Comparison of ENCODE assay signal across 20 cellular contexts in the genomic region with DNA sequence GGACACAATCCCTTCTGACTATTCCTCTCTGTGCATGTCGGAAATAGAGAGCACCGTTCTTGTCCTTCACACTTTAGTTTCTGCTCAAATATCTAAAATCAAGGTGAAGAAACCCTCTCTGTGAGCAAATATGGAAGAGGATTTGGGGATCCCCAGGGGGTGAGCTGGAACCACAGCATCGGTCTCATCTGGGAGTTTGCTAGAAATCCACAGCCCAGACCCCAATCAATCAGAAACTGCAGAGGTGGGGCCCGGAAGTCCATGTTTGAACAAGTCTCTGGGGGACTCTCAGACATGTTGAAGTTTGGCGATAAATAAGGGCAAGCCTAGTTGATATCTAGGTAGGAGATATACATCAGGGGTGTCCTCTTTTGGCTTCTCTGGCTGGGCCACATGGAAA.
DNase-seq lines count a peak whose midpoint lies in the region; ATAC-seq and TF ChIP-seq lines count a peak whose summit lies in the region.
"Had no signal": no experiment of that assay in that cellular context is flagged by ENCODE, and none has a peak within 500 bp of the region (broad histone marks: within the 10 kb centered on the region; RNA-seq: fewer than 3 reads in every experiment).

No MANE protein-coding gene starts in this region.

- H3K79me2 ChIP-seq in H9 (ENCODE audit: insufficient read depth, low read length) = no peaks in the 10 kb centered on the region

- H4K91ac ChIP-seq in IMR-90 (ENCODE audit: insufficient read depth, low read depth, low read length) (peak overlapping the region; percentile 92), H9 (ENCODE audit: insufficient read length, low read depth, low read length) (no peak overlapping the region)

- in situ Hi-C loops in IMR-90 (cut with MboI; ENCODE audit: low sequenced_read_pairs) = no loop called here

- H4K8ac ChIP-seq in IMR-90 (ENCODE audit: low read depth in 2 of 2, low read length in 2 of 2) (peak overlapping the region; percentile 53 to 96; a peak in 2 of 4 replicates), H9 (replicated peaks; ENCODE audit: insufficient read length, low read depth, low read length) (no peak overlapping the region)

- H3K14ac ChIP-seq in IMR-90 (replicated peaks; ENCODE audit: low read depth, low read length) (no peak overlapping the region), H9 (ENCODE audit: insufficient read depth, low read length) (no peak overlapping the region)

- H3K9ac ChIP-seq in IMR-90 (ENCODE audit: low read depth, low read length) = no peak overlapping the region
- H3K9ac ChIP-seq in muscle layer of colon (ENCODE audit: low read length) = no peak overlapping the region
- peak overlapping the region in 1 of 2 donors; percentile 78 for H3K9ac ChIP-seq in stomach smooth muscle (ENCODE audit: low read length in 2 of 2)
- no peak overlapping the region for H3K9ac ChIP-seq in H9 (ENCODE audit: extremely low read depth, insufficient read length, low read length)
- H3K9ac ChIP-seq: KMS-11 had no signal

- no peak overlapping the region for H3K4me3 Mint-ChIP-seq in H9
- no peak overlapping the region for H3K4me3 Mint-ChIP-seq in CD8-positive, alpha-beta memory T cell

- H2BK120ac ChIP-seq in IMR-90 (ENCODE audit: low read depth, low read length) = peak overlapping the region; percentile 94
- no peak overlapping the region for H2BK120ac ChIP-seq in H9 (ENCODE audit: low read depth, low read length, poor library complexity, severe bottlenecking)

- ATAC-seq in IMR-90 (ENCODE audit: low read depth) = no peak

- H2BK15ac ChIP-seq in IMR-90 (ENCODE audit: low read depth, low read length) (peak overlapping the region; percentile 17; the same call in 2 of the 3 replicates), H9 (ENCODE audit: low read depth, low read length) (no peak overlapping the region)

- H3K36me3 Mint-ChIP-seq in H9 (ENCODE audit: insufficient read depth in 1 of 3, low read depth in 3 of 3) = no peaks in the 10 kb centered on the region
- H3K36me3 Mint-ChIP-seq in CD8-positive, alpha-beta memory T cell = no peaks in the 10 kb centered on the region

- peaks cover 50 to 57% of the 10 kb centered on the region in 2 experiments for H3K4me1 Mint-ChIP-seq in H9
- H3K4me1 Mint-ChIP-seq in CD8-positive, alpha-beta memory T cell = no peaks in the 10 kb centered on the region

- peak overlapping the region; percentile 58; the same call in 1 of the 2 replicates for H4K5ac ChIP-seq in IMR-90 (ENCODE audit: low read depth, low read length)
- H4K5ac ChIP-seq in H9 (ENCODE audit: insufficient read length, low read depth, low read length) = no peak overlapping the region

- H3K4me1 ChIP-seq in IMR-90 (ENCODE audit: control insufficient read depth, insufficient read depth, low read length) (peaks cover 21% of the 10 kb centered on the region), esophagus muscularis mucosa (peaks cover 14 to 50% (median 46%) of the 10 kb centered on the region in 4 donors), muscle layer of colon (ENCODE audit: insufficient read depth, low read length) (peaks cover 41% of the 10 kb centered on the region), stomach smooth muscle (ENCODE audit: control insufficient read depth, insufficient read depth, low read length) (peaks cover 45% of the 10 kb centered on the region), H9 (ENCODE audit: insufficient read depth, low read length) (peaks cover 6% of the 10 kb centered on the region; the same call in 1 of the 2 replicates)
- no peaks in the 10 kb centered on the region for H3K4me1 ChIP-seq in CD8-positive, alpha-beta memory T cell (ENCODE audit: insufficient read depth, low read length)

- peak overlapping the region; percentile 88 for H2BK5ac ChIP-seq in IMR-90 (ENCODE audit: low read depth, low read length, poor library complexity, severe bottlenecking)
- H2BK5ac ChIP-seq in H9 (ENCODE audit: insufficient read length, low read length) = no peak overlapping the region

- H3K9me3 Mint-ChIP-seq in H9 = no peaks in the 10 kb centered on the region; a peak in 2 of 5 replicates
- H3K9me3 Mint-ChIP-seq in CD8-positive, alpha-beta memory T cell = no peaks in the 10 kb centered on the region
- H3K9me3 Mint-ChIP-seq: HFFc6 had no signal

- CTCF ChIA-PET in IMR-90 (lab: Yijun Ruan, JAX) = no interaction called here
- CTCF ChIA-PET in CD8-positive, alpha-beta memory T cell (lab: Charles Lee) = no interaction called here

- H3K9me3 ChIP-seq in IMR-90 (ENCODE audit: control insufficient read depth, insufficient read depth, low read length) (no peaks in the 10 kb centered on the region), esophagus muscularis mucosa (no peaks in the 10 kb centered on the region), muscle layer of colon (ENCODE audit: low read length) (no peaks in the 10 kb centered on the region), stomach smooth muscle (ENCODE audit: control insufficient read depth in 2 of 2, low read length in 2 of 2) (no peaks in the 10 kb centered on the region), H9 (ENCODE audit: control insufficient read depth, low read depth, low read length) (no peaks in the 10 kb centered on the region)
- no peaks in the 10 kb centered on the region for H3K9me3 ChIP-seq in CD8-positive, alpha-beta memory T cell (ENCODE audit: low read length)

- H3K4ac ChIP-seq in IMR-90 (ENCODE audit: low read depth, low read length) = peak overlapping the region; percentile 93
- H3K4ac ChIP-seq in H9 (ENCODE audit: low read depth, low read length) = no peak overlapping the region

- no peak overlapping the region for H3K27ac Mint-ChIP-seq in H9
- no peak overlapping the region for H3K27ac Mint-ChIP-seq in CD8-positive, alpha-beta memory T cell

- H3K27me3 ChIP-seq in IMR-90 (ENCODE audit: control insufficient read depth, insufficient read depth, low read length) = no peaks in the 10 kb centered on the region
- no peaks in the 10 kb centered on the region for H3K27me3 ChIP-seq in esophagus muscularis mucosa
- H3K27me3 ChIP-seq in muscle layer of colon (ENCODE audit: control insufficient read depth in 1 of 2, insufficient read depth in 2 of 2, low read length in 2 of 2) = no peaks in the 10 kb centered on the region
- H3K27me3 ChIP-seq in stomach smooth muscle (ENCODE audit: control insufficient read depth in 1 of 2, insufficient read depth in 2 of 2, low read length in 2 of 2) = no peaks in the 10 kb centered on the region
- H3K27me3 ChIP-seq in H9 (ENCODE audit: insufficient read depth, low read length) = no peaks in the 10 kb centered on the region; the same call in 1 of the 2 replicates
- no peaks in the 10 kb centered on the region for H3K27me3 ChIP-seq in CD8-positive, alpha-beta memory T cell (ENCODE audit: insufficient read depth, low read length, poor library complexity, severe bottlenecking)

- no peak overlapping the region for H3K4me2 ChIP-seq in IMR-90 (ENCODE audit: low read depth, low read length)
- H3K4me2 ChIP-seq in H9 (ENCODE audit: insufficient read depth, insufficient read length, low read length) = no peak overlapping the region
- H3K4me2 ChIP-seq: KMS-11 had no signal

- POLR2A ChIA-PET in IMR-90 (lab: Charles Lee; ENCODE audit: unreplicated experiment) = no interaction called here
- POLR2A ChIA-PET in CD8-positive, alpha-beta memory T cell (lab: Charles Lee) = no interaction called here

- no peak overlapping the region for H3K4me3 ChIP-seq in IMR-90 (ENCODE audit: insufficient read depth, low read depth, low read length)
- no peak overlapping the region for H3K4me3 ChIP-seq in esophagus muscularis mucosa
- H3K4me3 ChIP-seq in muscle layer of colon (ENCODE audit: low read depth in 1 of 2, low read length in 2 of 2) = no peak overlapping the region
- no peak overlapping the region for H3K4me3 ChIP-seq in stomach smooth muscle (ENCODE audit: low read length in 2 of 2)
- no peak overlapping the region for H3K4me3 ChIP-seq in CD8-positive, alpha-beta memory T cell (ENCODE audit: low read length)

- TF ChIP-seq POLR2A in IMR-90 (IDR thresholded peaks at IDR 0.05; ENCODE audit: low read depth, low read length) (no peak), esophagus muscularis mucosa (IDR thresholded peaks at IDR 0.05; ENCODE audit: low read depth) (no peak)

- H3K9me1 ChIP-seq in IMR-90 (ENCODE audit: insufficient read depth, low read length) = peaks cover 20% of the 10 kb centered on the region

- no peak overlapping the region for H2AK9ac ChIP-seq in IMR-90 (replicated peaks; ENCODE audit: low read depth, low read length, poor library complexity)

- H3K23ac ChIP-seq in IMR-90 (ENCODE audit: low read depth, low read length) (no peak overlapping the region), H9 (ENCODE audit: insufficient read length, low read depth, low read length) (no peak overlapping the region)

- BruUV-seq in IMR-90 (replicated peaks; lab: Mats Ljungman, UMichigan) = no TSS peak

- TF ChIP-seq CTCF in IMR-90 (conservative IDR thresholded peaks at IDR 0.05; ENCODE audit: low read depth, low read length) = no peak
- TF ChIP-seq CTCF in esophagus muscularis mucosa (IDR thresholded peaks at IDR 0.05) = no peak
- no peak for TF ChIP-seq CTCF in H9 (conservative IDR thresholded peaks at IDR 0.05)

- WGBS in IMR-90 (ENCODE audit: extremely low coverage in 2 of 2, insufficient read length in 1 of 2), 2 experiments = no CpG with 5 or more reads among the region's 5 CpGs
- 79% methylated on average over 5 of the region's 5 CpGs for WGBS in esophagus muscularis mucosa
- no CpG with 5 or more reads among the region's 5 CpGs for WGBS in H9 (ENCODE audit: extremely low coverage, insufficient read length, low lambda C conversion rate)

- peaks cover 83% of the 10 kb centered on the region for H3K27me3 Mint-ChIP-seq in H9 (ENCODE audit: low read depth)
- H3K27me3 Mint-ChIP-seq in CD8-positive, alpha-beta memory T cell = peaks cover 17 to 28% of the 10 kb centered on the region in 2 donors

- no peak for TF ChIP-seq RAD21 in IMR-90 (IDR thresholded peaks at IDR 0.05; ENCODE audit: low read length)

- H3K23me2 ChIP-seq in H9 (ENCODE audit: insufficient read length, low read depth, low read length, poor library complexity, severe bottlenecking) = no peaks in the 10 kb centered on the region

- peaks cover 0 to 25% of the 10 kb centered on the region in 2 experiments; a peak in 3 of 4 replicates for H3K79me1 ChIP-seq in IMR-90 (ENCODE audit: low read depth in 1 of 2, low read length in 2 of 2)
- H3K79me1 ChIP-seq in H9 (ENCODE audit: insufficient read depth, low read depth, low read length, poor library complexity, severe bottlenecking) = no peaks in the 10 kb centered on the region

- H2BK20ac ChIP-seq in IMR-90 (ENCODE audit: low read depth, low read length) = peak overlapping the region; percentile 90
- H2BK20ac ChIP-seq in H9 (ENCODE audit: low read depth, low read length, poor library complexity, severe bottlenecking) = no peak overlapping the region

- H3K18ac ChIP-seq in IMR-90 (ENCODE audit: low read depth, low read length) (peak overlapping the region; percentile 47), H9 (ENCODE audit: insufficient read length, low read depth, low read length) (no peak overlapping the region)

- H2AK5ac ChIP-seq in IMR-90 (ENCODE audit: low read depth, low read length) (peak overlapping the region; percentile 85; the same call in 1 of the 2 replicates), H9 (ENCODE audit: insufficient read length, low read length) (no peak overlapping the region)

- intact Hi-C loops in IMR-90 (cut with micrococcal nuclease) = loop anchor here (2.0 kb wide), 2 partner anchors 55 to 163 kb away; no protein-coding TSS in a partner anchor
- intact Hi-C loops in esophagus muscularis mucosa (cut with DNase I) = loop anchor here (5.0 kb wide), 2 partner anchors 35 to 115 kb away; no protein-coding TSS in a partner anchor

- H3K56ac ChIP-seq in IMR-90 (ENCODE audit: extremely low read depth, insufficient read depth, low read length) (no peak overlapping the region), H9 (ENCODE audit: insufficient read length, low read depth, low read length) (no peak overlapping the region)

- H3K27ac ChIP-seq in IMR-90 (ENCODE audit: insufficient read depth, low read length) = no peak overlapping the region
- H3K27ac ChIP-seq in esophagus muscularis mucosa (replicated peaks in 1 of 4) = peak overlapping the region; percentile 92 to 96 (median 96)
- peak overlapping the region; percentile 95 for H3K27ac ChIP-seq in muscle layer of colon (ENCODE audit: low read depth, low read length)
- H3K27ac ChIP-seq in stomach smooth muscle (ENCODE audit: low read length) = peak overlapping the region; percentile 98
- no peak overlapping the region for H3K27ac ChIP-seq in H9 (ENCODE audit: insufficient read length, low read depth, low read length)
- no peak overlapping the region for H3K27ac ChIP-seq in CD8-positive, alpha-beta memory T cell (ENCODE audit: low read depth, low read length)
- H3K27ac ChIP-seq: C4-2B, KMS-11 had no signal

- no peak overlapping the region for H2AFZ ChIP-seq in IMR-90 (replicated peaks; ENCODE audit: low read length, poor library complexity)
- no peak overlapping the region for H2AFZ ChIP-seq in H9 (ENCODE audit: low read length)

- H3K36me3 ChIP-seq in IMR-90 (ENCODE audit: control insufficient read depth, insufficient read depth, low read length) (no peaks in the 10 kb centered on the region), esophagus muscularis mucosa (no peaks in the 10 kb centered on the region), muscle layer of colon (ENCODE audit: insufficient read depth, low read length) (no peaks in the 10 kb centered on the region), stomach smooth muscle (ENCODE audit: control insufficient read depth in 2 of 2, insufficient read depth in 2 of 2, low read length in 2 of 2) (no peaks in the 10 kb centered on the region)
- H3K36me3 ChIP-seq in CD8-positive, alpha-beta memory T cell (ENCODE audit: insufficient read depth, low read length) = no peaks in the 10 kb centered on the region

- TF ChIP-seq EP300 in esophagus muscularis mucosa (IDR thresholded peaks at IDR 0.05) = no peak

- H4K20me1 ChIP-seq in IMR-90 (ENCODE audit: insufficient read depth, low read length) = no peaks in the 10 kb centered on the region
- no peaks in the 10 kb centered on the region for H4K20me1 ChIP-seq in H9 (ENCODE audit: control insufficient read depth, insufficient read depth, insufficient read length)

- dilution Hi-C loops in IMR-90 (cut with HindIII; ENCODE audit: low sequenced_read_pairs, unreplicated experiment) = no loop called here

- H3T11ph ChIP-seq in H9 (ENCODE audit: low read length) = no peak overlapping the region

- H2BK12ac ChIP-seq in H9 (ENCODE audit: insufficient read length, low read depth, low read length) = no peak overlapping the region

- DNase-seq in IMR-90 = no peak
- no peak for DNase-seq in esophagus muscularis mucosa (ENCODE audit: extremely low spot score)
- DNase-seq in H9 = no peak
- no peak for DNase-seq in activated T-cell treated with anti-CD3 and anti-CD28 coated beads, Interleukin-2, amount 50 U/mL, for 1 hour
- no peak for DNase-seq in COLO829 (ENCODE audit: low spot score)
- no peak for DNase-seq in CD8-positive, alpha-beta memory T cell
- DNase-seq: AML-193, DMS79, HFFc6, NCI-H1092 treated with DMSO at 0.1 percent for 48 hours, NCI-H1436 treated with DMSO at 0.1 percent for 48 hours, NCI-H1930, NCI-H2227 treated with DMSO at 0.1 percent for 48 hours, NCI-H510A treated with DMSO at 0.1 percent for 48 hours, NCI-H748 treated with DMSO at 0.1 percent for 48 hours, SIG-M5 had no signal

Comparison
In these comparisons a context has a peak if more than half of its experiments do, and no peak if none do; other contexts are left out.
1. H3K27ac ChIP-seq: peak in esophagus muscularis mucosa (4 of 4), muscle layer of colon (single experiment) and stomach smooth muscle (single experiment); none in IMR-90 (single experiment), H9 (single experiment) and CD8-positive, alpha-beta memory T cell (single experiment).